14 cellular contexts compared by ENCODE assay signal in genomic region chr17:49013311-49014205, GRCh38. TPM values are rescaled to one million over a fixed set of nuclear protein-coding genes. Genes with fewer than 3 reads are reported as not detected.
DNase-seq lines count a peak whose midpoint lies in the region; ATAC-seq and TF ChIP-seq lines count a peak whose summit lies in the region.
"Had no signal": no experiment of that assay in that cellular context is flagged by ENCODE, and none has a peak within 500 bp of the region (broad histone marks: within the 10 kb centered on the region; RNA-seq: fewer than 3 reads in every experiment).

No MANE protein-coding gene starts in this region.

- no peak for ATAC-seq in left ventricle myocardium superior
- ATAC-seq in left lobe of liver = peak; percentile 28
- ATAC-seq in aorta (ENCODE audit: low FRiP score) = no peak
- ATAC-seq: body of pancreas had no signal

- H3K9me3 ChIP-seq in right atrium auricular region = no peaks in the 10 kb centered on the region
- H3K9me3 ChIP-seq in aorta (ENCODE audit: control insufficient read depth, low read length) = no peaks in the 10 kb centered on the region
- H3K9me3 ChIP-seq: body of pancreas, prostate gland, thoracic aorta had no signal

- intact Hi-C loops in left ventricle myocardium superior (cut with micrococcal nuclease) (no loop called here), aorta (cut with DNase I) (no loop called here)

- WGBS in aorta, 2 donors = 18 to 19% methylated on average over 47 to 64 of the region's 64 CpGs

- peaks cover 0 to 14% of the 10 kb centered on the region in 2 donors for H3K4me1 ChIP-seq in right atrium auricular region
- H3K4me1 ChIP-seq in aorta (ENCODE audit: control insufficient read depth in 1 of 2, insufficient read depth in 2 of 2, low read length in 2 of 2) = no peaks in the 10 kb centered on the region
- H3K4me1 ChIP-seq: prostate gland had no signal

- in situ Hi-C loops in brain microvascular endothelial cell (cut with HindIII; ENCODE audit: low pct_ligation_motif_present, low sequenced_read_pairs) (no loop called here), GM13977 (cut with MboI; ENCODE audit: low pct_unique_long_range_greater_than_20kb, low sequenced_read_pairs, unreplicated experiment) (no loop called here)

- H3K4me3 ChIP-seq in right atrium auricular region = no peak overlapping the region
- H3K4me3 ChIP-seq in brain microvascular endothelial cell (ENCODE audit: low read depth, low read length) = peak overlapping the region; percentile 32
- H3K4me3 ChIP-seq in aorta (ENCODE audit: low read length in 2 of 2) = no peak overlapping the region
- H3K4me3 ChIP-seq: body of pancreas, prostate gland, thoracic aorta had no signal

- H3K36me3 ChIP-seq in right atrium auricular region = no peaks in the 10 kb centered on the region
- peaks cover 10% of the 10 kb centered on the region for H3K36me3 ChIP-seq in brain microvascular endothelial cell (replicated peaks)
- no peaks in the 10 kb centered on the region for H3K36me3 ChIP-seq in aorta (ENCODE audit: control insufficient read depth in 1 of 2, insufficient read depth in 2 of 2, low read length in 1 of 2)
- H3K36me3 ChIP-seq: prostate gland, thoracic aorta had no signal

- no peak for TF ChIP-seq CTCF in right atrium auricular region (IDR thresholded peaks at IDR 0.05)
- TF ChIP-seq CTCF in brain microvascular endothelial cell (IDR thresholded peaks at IDR 0.05; ENCODE audit: low read depth, low read length, missing control alignments) = no peak
- no peak for TF ChIP-seq CTCF in GM13977 (IDR thresholded peaks at IDR 0.05; ENCODE audit: extremely low read depth, insufficient read depth, missing control alignments)

- H3K27me3 ChIP-seq in right atrium auricular region (peaks cover 10 to 22% of the 10 kb centered on the region in 2 donors), brain microvascular endothelial cell (replicated peaks) (no peaks in the 10 kb centered on the region), aorta (ENCODE audit: control insufficient read depth in 1 of 2, insufficient read depth in 2 of 2, low read length in 1 of 2) (no peaks in the 10 kb centered on the region)

- DNase-seq in right atrium auricular region (ENCODE audit: low spot score) = peak; percentile 42
- DNase-seq in left ventricle myocardium superior = no peak
- no peak for DNase-seq in brain microvascular endothelial cell
- no peak for DNase-seq in left lobe of liver (ENCODE audit: low spot score)
- peak; percentile 29 for DNase-seq in ureter (ENCODE audit: low spot score)
- no peak for DNase-seq in DMS114 treated with DMSO at 0.1 percent for 48 hours (lab: John Stamatoyannopoulos, UW; ENCODE audit: unreplicated experiment)
- DNase-seq in aorta = no peak
- no peak for DNase-seq in GM13977 (ENCODE audit: low spot score)
- DNase-seq: Kasumi-1 had no signal

- H3K27ac ChIP-seq in right atrium auricular region (no peak overlapping the region), brain microvascular endothelial cell (no peak overlapping the region), aorta (ENCODE audit: low read depth in 1 of 2, low read length in 2 of 2) (no peak overlapping the region)
- H3K27ac ChIP-seq: body of pancreas, prostate gland, thoracic aorta had no signal

RNA-seq across cellular contexts. Expression of gene IGF2BP1, which starts 16.4 kb away (rescaled TPM):
- total RNA-seq in right atrium auricular region (not detected), left ventricle myocardium superior (not detected), left lobe of liver (1.2 TPM), ureter (not detected), aorta (under 1 TPM in 1 of 2 donors, not detected in 1; 0.29 TPM)
- under 1 TPM in 1 of 2 donors, not detected in 1; 0.13 TPM for polyA plus RNA-seq in aorta
- total RNA-seq: body of pancreas had no signal
- polyA plus RNA-seq: liver had no signal

RNA-seq across cellular contexts. Expression of gene GIP, which starts 45.2 kb away (rescaled TPM):
- total RNA-seq in right atrium auricular region (not detected), left ventricle myocardium superior (not detected), left lobe of liver (not detected), ureter (not detected), aorta (not detected)
- 1 to 10 TPM in 1 of 2 donors, not detected in 1; 3.3 TPM for polyA plus RNA-seq in aorta
- total RNA-seq: body of pancreas, fibroblast of lung, liver, prostate gland, thoracic aorta had no signal
- polyA plus RNA-seq: fibroblast of lung, liver had no signal

Comparison
In these comparisons a context has a peak if more than half of its experiments do, and no peak if none do; other contexts are left out.
1. DNase-seq: peak in right atrium auricular region (single experiment) and ureter (single experiment); none in left ventricle myocardium superior (single experiment), brain microvascular endothelial cell (single experiment), left lobe of liver (single experiment), DMS114 treated with DMSO at 0.1 percent for 48 hours (single experiment), aorta (0 of 2) and GM13977 (single experiment).